8 cellular contexts compared by ENCODE assay signal in genomic region chr16:48910214-48910613, GRCh38.
"Had no signal": no experiment of that assay in that cellular context is flagged by ENCODE, and none has a peak within 500 bp of the region (broad histone marks: within the 10 kb centered on the region; RNA-seq: fewer than 3 reads in every experiment).

No MANE protein-coding gene starts in this region.

- H3K27ac ChIP-seq: HL-60, KMS-11 had no signal

- FAIRE-seq: HepG2, HTR-8/SVneo, K562 had no signal

- H3K4me2 ChIP-seq: KMS-11 had no signal

- H3K4me3 ChIP-seq: K562 had no signal

- ATAC-seq: K562 had no signal

- H3K9ac ChIP-seq: KMS-11 had no signal

- DNase-seq: IMR-90, KBM-7, KG1 had no signal
